27 cellular contexts compared by ENCODE assay signal in the genomic region with DNA sequence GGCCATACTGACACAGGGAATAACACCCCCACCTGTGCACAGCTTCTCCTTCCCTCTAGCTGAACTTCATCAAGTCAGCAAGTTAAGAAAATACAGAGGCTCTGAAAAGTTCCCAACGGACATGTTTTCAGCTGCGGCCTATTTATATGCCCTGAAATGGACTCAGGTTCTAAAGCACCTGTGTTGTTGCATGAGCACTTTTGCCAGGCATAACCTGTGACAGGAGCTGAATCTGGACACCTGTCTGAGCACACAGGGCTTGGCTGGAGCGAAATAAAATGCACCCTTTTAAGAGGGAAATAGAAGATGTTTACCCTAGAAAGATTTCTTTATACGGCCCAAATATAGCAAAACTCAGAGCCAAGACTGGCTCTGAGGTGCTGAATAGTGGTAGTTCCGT. TPM values are rescaled to one million over a fixed set of nuclear protein-coding genes. Genes with fewer than 3 reads are reported as not detected.
"Had no signal": no experiment of that assay in that cellular context is flagged by ENCODE, and none has a peak within 500 bp of the region (broad histone marks: within the 10 kb centered on the region; RNA-seq: fewer than 3 reads in every experiment).

No MANE protein-coding gene starts in this region.

- H3K4me3 Mint-ChIP-seq: activated CD4-positive, alpha-beta T cell treated with anti-CD3 and anti-CD28 coated beads for 36 hours; activated CD8-positive, alpha-beta T cell treated with anti-CD3 and anti-CD28 coated beads, Interleukin-2, amount 10 ng/mL, durations not matched to agents 7 days and 5 days; activated naive CD4-positive, alpha-beta T cell treated with anti-CD3 and anti-CD28 coated beads, Interleukin-2, amount 50 U/mL, for 24 hours had no signal

- H3K36me3 ChIP-seq: ascending aorta, SJCRH30, WERI-Rb-1 had no signal

- H3K27me3 ChIP-seq: ascending aorta, body of pancreas, SJCRH30 had no signal

- H3K4me2 ChIP-seq: SK-N-SH had no signal

- H3K9me2 ChIP-seq: SK-N-SH had no signal

- H3K27ac ChIP-seq: ascending aorta, body of pancreas, RWPE1, SJCRH30, WERI-Rb-1 had no signal

- H3K9me3 Mint-ChIP-seq: activated naive CD4-positive, alpha-beta T cell treated with anti-CD3 and anti-CD28 coated beads, Interleukin-2, amount 50 U/mL, for 24 hours had no signal

- H3K4me1 ChIP-seq: ascending aorta, SJCRH30 had no signal

- ATAC-seq: activated CD4-positive, alpha-beta T cell treated with anti-CD3 and anti-CD28 coated beads for 36 hours; activated CD8-positive, alpha-beta T cell treated with anti-CD3 and anti-CD28 coated beads, Interleukin-2, amount 10 ng/mL, durations not matched to agents 7 days and 5 days; body of pancreas; Panc1 had no signal

- H3K27ac Mint-ChIP-seq: activated CD4-positive, alpha-beta T cell treated with anti-CD3 and anti-CD28 coated beads for 36 hours; activated CD8-positive, alpha-beta T cell treated with anti-CD3 and anti-CD28 coated beads, Interleukin-2, amount 10 ng/mL, durations not matched to agents 7 days and 5 days; activated naive CD4-positive, alpha-beta T cell treated with anti-CD3 and anti-CD28 coated beads, Interleukin-2, amount 50 U/mL, for 24 hours had no signal

- H3K36me3 Mint-ChIP-seq: activated naive CD4-positive, alpha-beta T cell treated with anti-CD3 and anti-CD28 coated beads, Interleukin-2, amount 50 U/mL, for 24 hours had no signal

- DNase-seq: activated CD4-positive, alpha-beta T cell treated with anti-CD3 and anti-CD28 coated beads for 36 hours; activated CD4-positive, alpha-beta T cell treated with anti-CD3 and anti-CD28 coated beads, Interleukin-2, amount 50 U/mL, for 1 hour; activated CD8-positive, alpha-beta memory T cell treated with anti-CD3 and anti-CD28 coated beads, Interleukin-2, amount 50 U/mL, for 48 hours; activated CD8-positive, alpha-beta T cell treated with anti-CD3 and anti-CD28 coated beads, Interleukin-2, amount 10 ng/mL, durations not matched to agents 7 days and 5 days; activated naive CD4-positive, alpha-beta T cell; activated T-cell treated with anti-CD3 and anti-CD28 coated beads, Interleukin-2, amount 50 U/mL, for 1 hour; body of pancreas; KG1; NCI-H1048; NCI-H146; NCI-H2029; NCI-H2107; NCI-H2171 treated with DMSO at 0.1 percent for 48 hours; NCI-H226; NCI-H526 treated with DMSO at 0.1 percent for 48 hours; NCI-H82; Right ventricle myocardium superior; SJCRH30; SK-N-SH; T-helper 1 cell; WERI-Rb-1 had no signal

- H3K4me1 Mint-ChIP-seq: activated CD4-positive, alpha-beta T cell treated with anti-CD3 and anti-CD28 coated beads for 36 hours; activated naive CD4-positive, alpha-beta T cell treated with anti-CD3 and anti-CD28 coated beads, Interleukin-2, amount 50 U/mL, for 24 hours had no signal

- H3K27me3 Mint-ChIP-seq: activated CD4-positive, alpha-beta T cell treated with anti-CD3 and anti-CD28 coated beads for 36 hours; activated naive CD4-positive, alpha-beta T cell treated with anti-CD3 and anti-CD28 coated beads, Interleukin-2, amount 50 U/mL, for 24 hours had no signal

- H3K4me3 ChIP-seq: ascending aorta, body of pancreas, SJCRH30 had no signal

RNA-seq across cellular contexts. Expression of a gene that starts 46.7 kb away (rescaled TPM):
- total RNA-seq: activated CD4-positive, alpha-beta T cell treated with anti-CD3 and anti-CD28 coated beads for 36 hours; activated CD8-positive, alpha-beta T cell treated with anti-CD3 and anti-CD28 coated beads, Interleukin-2, amount 10 ng/mL, durations not matched to agents 7 days and 5 days; OCI-LY7; T-helper 2 cell treated with Interferon-gamma antibody and Interleukin-4, amounts not matched to agents 100 ng/mL and 5 ng/mL, for 36 hours had no signal
